ENCODE assay signal across 19 cellular contexts in the genomic region with DNA sequence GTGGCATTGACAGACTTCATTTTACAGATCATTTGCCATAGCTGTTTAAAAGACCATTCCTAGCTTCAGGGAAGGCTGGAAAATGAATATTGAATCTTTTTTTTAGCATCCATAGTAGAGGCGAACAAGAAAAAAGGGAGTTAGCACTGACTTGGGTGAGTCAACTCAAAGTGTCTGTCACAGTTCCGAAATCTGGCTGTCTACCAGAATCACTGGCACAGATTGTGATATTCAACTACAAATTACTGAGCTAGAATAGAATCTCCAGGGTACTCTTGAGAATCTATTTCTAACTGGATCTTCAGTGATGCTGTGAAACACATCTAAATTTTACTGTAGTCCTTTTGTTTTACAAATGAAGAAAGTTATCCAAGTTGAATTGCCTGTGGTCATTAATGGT. TPM values are rescaled to one million over a fixed set of nuclear protein-coding genes. Genes with fewer than 3 reads are reported as not detected.
DNase-seq lines count a peak whose midpoint lies in the region; ATAC-seq and TF ChIP-seq lines count a peak whose summit lies in the region.
"Had no signal": no experiment of that assay in that cellular context is flagged by ENCODE, and none has a peak within 500 bp of the region (broad histone marks: within the 10 kb centered on the region; RNA-seq: fewer than 3 reads in every experiment).

No MANE protein-coding gene starts in this region.

- H3K27ac ChIP-seq in fibroblast of lung (ENCODE audit: insufficient read depth, low read length) = no peak overlapping the region
- H3K27ac ChIP-seq: body of pancreas had no signal

- H3K79me2 ChIP-seq in fibroblast of lung (ENCODE audit: control insufficient read depth, insufficient read depth, low read length) = peaks cover 59% of the 10 kb centered on the region

- no peak overlapping the region for H3K9ac ChIP-seq in fibroblast of lung (ENCODE audit: insufficient read depth, low read length)

- peaks cover 8% of the 10 kb centered on the region for H3K36me3 ChIP-seq in fibroblast of lung (ENCODE audit: control insufficient read depth, insufficient read depth, low read length)

- H3K4me3 ChIP-seq in AG10803 (ENCODE audit: low read length) (no peak overlapping the region), fibroblast of lung (replicated peaks in 1 of 4; ENCODE audit: control extremely low read depth in 1 of 4, insufficient read depth in 1 of 4, low read depth in 3 of 4, low read length in 4 of 4) (no peak overlapping the region)
- H3K4me3 ChIP-seq: body of pancreas had no signal

- no peaks in the 10 kb centered on the region for H3K27me3 ChIP-seq in fibroblast of lung (ENCODE audit: control insufficient read depth, insufficient read depth, low read length)
- H3K27me3 ChIP-seq: body of pancreas had no signal

- DNase-seq in AG10803 (ENCODE audit: low read depth) (peak; percentile 31), NCI-H446 treated with DMSO at 0.1 percent for 48 hours (lab: John Stamatoyannopoulos, UW) (peak; percentile 39), fibroblast of lung (ENCODE audit: low read depth in 2 of 2) (peak; percentile 7 to 39), medulla oblongata (ENCODE audit: extremely low spot score) (peak; percentile 60), NCI-H82 (lab: John Stamatoyannopoulos, UW) (no peak), MV-4-11 (lab: John Stamatoyannopoulos, UW) (no peak), NCI-H2107 treated with DMSO at 0.1 percent for 48 hours (lab: John Stamatoyannopoulos, UW; ENCODE audit: unreplicated experiment) (no peak)
- DNase-seq: ACHN; activated CD4-positive, alpha-beta T cell treated with anti-CD3 and anti-CD28 coated beads for 36 hours; activated naive CD4-positive, alpha-beta T cell treated with anti-CD3 and anti-CD28 coated beads, Interleukin-2, amount 10 ng/mL, durations not matched to agents 7 days and 5 days; CD8-positive, alpha-beta memory T cell; effector CD4-positive, alpha-beta T cell; NCI-H187 treated with DMSO at 0.1 percent for 48 hours; NCI-H524; nephron progenitor cell; stimulated activated CD4-positive, alpha-beta T cell treated with anti-CD3 and anti-CD28 coated beads, Interleukin-1b, Interleukin-23, amount 100 ng/mL, for 48 hours; T1000 had no signal

- TF ChIP-seq CTCF in AG10803 (conservative IDR thresholded peaks at IDR 0.05; ENCODE audit: low read length) (no peak), fibroblast of lung (conservative IDR thresholded peaks at IDR 0.05 in 1 of 2, IDR thresholded peaks at IDR 0.05 in 1 of 2; ENCODE audit: low read depth in 1 of 2, low read length in 2 of 2) (no peak)

- H3K4me2 ChIP-seq in fibroblast of lung (ENCODE audit: extremely low read depth, insufficient read depth, low read length) = no peak overlapping the region

- no peak for ATAC-seq in GM21360 (IDR thresholded peaks at IDR 0.05; ENCODE audit: unreplicated experiment)
- ATAC-seq: activated CD4-positive, alpha-beta T cell treated with anti-CD3 and anti-CD28 coated beads for 36 hours; body of pancreas had no signal

- no peak overlapping the region for H2AFZ ChIP-seq in fibroblast of lung (ENCODE audit: low read length)

- H3K9me3 ChIP-seq in fibroblast of lung (ENCODE audit: control insufficient read depth, insufficient read depth, low read depth, low read length) = no peaks in the 10 kb centered on the region
- H3K9me3 ChIP-seq: body of pancreas had no signal

- no peaks in the 10 kb centered on the region for H3K4me1 ChIP-seq in fibroblast of lung (ENCODE audit: control insufficient read depth, extremely low read depth, insufficient read depth, low read length)
- H3K4me1 ChIP-seq: body of pancreas had no signal

- H4K20me1 ChIP-seq in fibroblast of lung (ENCODE audit: control insufficient read depth, extremely low read depth, insufficient read depth, low read length) = peaks cover 2% of the 10 kb centered on the region

RNA-seq across cellular contexts. Expression of a gene that starts 31.4 kb away (rescaled TPM):
- 12.1 and 16.3 TPM in 2 replicates for total RNA-seq in fibroblast of lung
- 42.6 and 47.9 TPM in 2 replicates for polyA plus RNA-seq in fibroblast of lung
- 17.5 and 19.1 TPM in 2 replicates for polyA plus RNA-seq in fibroblast of lung (2012)
- polyA minus RNA-seq in fibroblast of lung (ENCODE audit: low replicate concordance) = 42.3 and 59.3 TPM in 2 replicates

Comparison
In these comparisons a context has a peak if more than half of its experiments do, and no peak if none do; other contexts are left out.
1. DNase-seq: peak in AG10803 (single experiment), NCI-H446 treated with DMSO at 0.1 percent for 48 hours (single experiment), fibroblast of lung (2 of 2) and medulla oblongata (single experiment); none in NCI-H82 (single experiment), MV-4-11 (single experiment) and NCI-H2107 treated with DMSO at 0.1 percent for 48 hours (single experiment).